Comparison of ENCODE assay signal across 13 cellular contexts in the genomic region with DNA sequence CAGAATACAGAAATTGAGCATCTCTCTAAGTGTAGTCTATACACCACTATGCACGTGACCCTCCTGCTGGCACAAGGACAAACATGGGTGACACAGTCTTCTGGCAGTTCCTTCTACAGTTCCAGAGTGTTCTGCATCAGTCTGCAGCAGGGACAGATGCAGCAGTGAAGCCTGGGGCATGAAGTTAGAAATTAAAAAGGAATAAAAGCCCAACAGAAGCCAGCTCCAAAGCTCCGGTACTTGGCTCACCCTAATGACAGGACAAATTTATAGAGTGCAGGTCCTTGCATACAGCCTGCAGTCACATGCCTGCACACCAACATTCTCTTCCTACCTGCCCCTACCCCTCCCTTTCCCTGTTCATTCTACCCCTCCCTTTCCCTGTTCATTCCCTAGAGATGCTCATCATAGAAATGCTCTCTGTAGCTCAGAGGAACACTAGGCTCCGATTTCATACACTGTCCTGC. TPM values are rescaled to one million over a fixed set of nuclear protein-coding genes. Genes with fewer than 3 reads are reported as not detected.
A peak's percentile ranks its signal among the peaks of the same experiment; 100 is the strongest.
DNase-seq lines count a peak whose midpoint lies in the region; ATAC-seq and TF ChIP-seq lines count a peak whose summit lies in the region.
"Had no signal": no experiment of that assay in that cellular context is flagged by ENCODE, and none has a peak within 500 bp of the region (broad histone marks: within the 10 kb centered on the region; RNA-seq: fewer than 3 reads in every experiment).

No MANE protein-coding gene starts in this region.

- peaks cover 0 to 24% (median 11%) of the 10 kb centered on the region in 4 donors for H3K4me1 ChIP-seq in sigmoid colon

- no peak for TF ChIP-seq POLR2A in sigmoid colon (IDR thresholded peaks at IDR 0.05)

- H3K4me3 Mint-ChIP-seq in CD14-positive monocyte (no peak overlapping the region), T-cell (no peak overlapping the region)
- H3K4me3 Mint-ChIP-seq: H9 had no signal

- H3K4me1 Mint-ChIP-seq in CD14-positive monocyte, result peaks cover 15% of the 10 kb centered on the region
- H3K4me1 Mint-ChIP-seq in T-cell, result peaks cover 12 to 21% (median 17%) of the 10 kb centered on the region in 3 donors

- no peak for TF ChIP-seq EP300 in sigmoid colon (IDR thresholded peaks at IDR 0.05)

- WGBS in sigmoid colon, 2 donors, result 58 to 61% methylated on average over 3 of the region's 3 CpGs

- H3K27me3 Mint-ChIP-seq in CD14-positive monocyte (ENCODE audit: low read depth in 3 of 3) (peaks cover 0 to 4% (median 0%) of the 10 kb centered on the region in 3 donors), T-cell (peaks cover 8% of the 10 kb centered on the region in 2 donors)

- peaks cover 0 to 2% (median 0%) of the 10 kb centered on the region in 7 donors for H3K9me3 Mint-ChIP-seq in CD14-positive monocyte
- H3K9me3 Mint-ChIP-seq in T-cell, result no peaks in the 10 kb centered on the region
- H3K9me3 Mint-ChIP-seq: H9 had no signal

- no peak for TF ChIP-seq CTCF in CD14-positive monocyte (IDR thresholded peaks at IDR 0.05)
- no peak for TF ChIP-seq CTCF in sigmoid colon (IDR thresholded peaks at IDR 0.05)

- H3K36me3 Mint-ChIP-seq in CD14-positive monocyte, result no peaks in the 10 kb centered on the region
- no peaks in the 10 kb centered on the region for H3K36me3 Mint-ChIP-seq in T-cell

- DNase-seq in CD14-positive monocyte (ENCODE audit: low spot score) (peak; percentile 47), RPMI8226 (peak; percentile 37), left cardiac atrium (peak; percentile 56), sigmoid colon (peak; percentile 72), T-cell (no peak), A172 (ENCODE audit: low spot score) (no peak)
- DNase-seq: activated CD4-positive, CD25-positive, alpha-beta regulatory T cell; activated T-cell treated with anti-CD3 and anti-CD28 coated beads for 4 hours; H9; NCI-H1105 had no signal

- no peak overlapping the region for H3K27ac Mint-ChIP-seq in CD14-positive monocyte
- no peak overlapping the region for H3K27ac Mint-ChIP-seq in T-cell
- H3K27ac Mint-ChIP-seq: H9 had no signal

- CTCF ChIA-PET in T-cell (lab: Charles Lee), result interaction anchor here in 1 of 2 donors (1.3 kb wide), 1 partner anchor 26 kb away, joined by 3 read pairs; no protein-coding TSS in a partner anchor

- H3K27ac ChIP-seq in sigmoid colon, result no peak overlapping the region
- H3K27ac ChIP-seq: BLaER1 had no signal

- H3K9me3 ChIP-seq in sigmoid colon, result no peaks in the 10 kb centered on the region
- H3K9me3 ChIP-seq: BLaER1 had no signal

- no peaks in the 10 kb centered on the region for H3K27me3 ChIP-seq in sigmoid colon
- H3K27me3 ChIP-seq: BLaER1 had no signal

- no peaks in the 10 kb centered on the region for H3K36me3 ChIP-seq in sigmoid colon
- H3K36me3 ChIP-seq: BLaER1 had no signal

- H3K4me3 ChIP-seq in sigmoid colon, result no peak overlapping the region
- H3K4me3 ChIP-seq: BLaER1 had no signal

- ATAC-seq in left cardiac atrium (peak; percentile 53 to 69), GM21737 (IDR thresholded peaks at IDR 0.05; ENCODE audit: unreplicated experiment) (no peak), T-cell (replicated peaks in 1 of 4) (no peak), HG02678 (IDR thresholded peaks at IDR 0.05; ENCODE audit: unreplicated experiment) (no peak)

- intact Hi-C loops in CD14-positive monocyte (cut with micrococcal nuclease), result no loop called here
- intact Hi-C loops in left cardiac atrium (cut with DNase I), result no loop called here
- intact Hi-C loops in sigmoid colon (cut with DNase I), result no loop called here

- POLR2A ChIA-PET in T-cell (lab: Charles Lee), result no interaction called here

RNA-seq across cellular contexts. Expression of a gene that starts 15.0 kb away (rescaled TPM):
- polyA plus RNA-seq in CD14-positive monocyte, result 1 to 10 TPM; 1.7 to 3.1 TPM
- 10 to 100 TPM; 28.2 to 37.6 TPM for total RNA-seq in left cardiac atrium
- total RNA-seq in sigmoid colon, result 10 to 100 TPM; 19.1 to 51.0 (median 29.4) TPM
- polyA plus RNA-seq in sigmoid colon, result 10 to 100 TPM; 19.2 to 44.4 (median 26.4) TPM
- total RNA-seq in T-cell, result 1 to 10 TPM in 1 of 5 donors, under 1 TPM in 4; 0.08 to 1.3 (median 0.70) TPM
- total RNA-seq in A172 (2014; rRNA removed; shearing (Covaris generic)), result 16.8 and 18.6 TPM in 2 replicates

Comparison
In these comparisons a context has a peak if more than half of its experiments do, and no peak if none do; other contexts are left out.
1. DNase-seq: peak in CD14-positive monocyte (single experiment), RPMI8226 (single experiment), left cardiac atrium (single experiment) and sigmoid colon (single experiment); none in T-cell (0 of 34) and A172 (single experiment).
2. ATAC-seq: peak in left cardiac atrium (2 of 2); none in GM21737 (single experiment), T-cell (0 of 4) and HG02678 (single experiment).